21 cellular contexts compared by ENCODE assay signal in genomic region chr20:33899106-33899505, GRCh38.
A peak's percentile ranks its signal among the peaks of the same experiment; 100 is the strongest.
DNase-seq lines count a peak whose midpoint lies in the region; ATAC-seq, FAIRE-seq and TF ChIP-seq lines count a peak whose summit lies in the region.
"Had no signal": no experiment of that assay in that cellular context is flagged by ENCODE, and none has a peak within 500 bp of the region (broad histone marks: within the 10 kb centered on the region; RNA-seq: fewer than 3 reads in every experiment).

No MANE protein-coding gene starts in this region.

- TF ChIP-seq POLR2A in HepG2 (IDR thresholded peaks at IDR 0.05; ENCODE audit: insufficient read depth in 1 of 2, low read depth in 2 of 2, low read length in 2 of 2) (no peak), right lobe of liver (IDR thresholded peaks at IDR 0.05) (no peak)

- H3K27ac ChIP-seq in HepG2 (ENCODE audit: extremely low read length, insufficient read depth, low read length) (no peak overlapping the region), right lobe of liver (no peak overlapping the region), PC-3 (ENCODE audit: low read length) (no peak overlapping the region), neural progenitor cell (no peak overlapping the region)
- H3K27ac ChIP-seq: BLaER1, GM23248, HL-60 had no signal

- peaks cover 15% of the 10 kb centered on the region for H3K27me3 Mint-ChIP-seq in neural progenitor cell (ENCODE audit: insufficient read depth, low read depth)

- POLR2A ChIA-PET in HepG2 (lab: Yijun Ruan, JAX) (no interaction called here), PC-3 (lab: Charles Lee; ENCODE audit: unreplicated experiment) (no interaction called here)

- no peak overlapping the region for H3K4me3 ChIP-seq in HepG2 (replicated peaks in 1 of 3; ENCODE audit: insufficient read depth in 1 of 3, low read depth in 2 of 3, low read length in 3 of 3)
- no peak overlapping the region for H3K4me3 ChIP-seq in right lobe of liver
- H3K4me3 ChIP-seq in PC-3 (ENCODE audit: low read length) = no peak overlapping the region
- H3K4me3 ChIP-seq in neural progenitor cell = no peak overlapping the region
- H3K4me3 ChIP-seq: BLaER1, GM23248 had no signal

- no peak for TF ChIP-seq CTCF in HepG2 (CRISPR knock-in tag; IDR thresholded peaks at IDR 0.05)
- TF ChIP-seq CTCF in right lobe of liver (IDR thresholded peaks at IDR 0.05) = no peak
- no peak for TF ChIP-seq CTCF in PC-3 (conservative IDR thresholded peaks at IDR 0.05; ENCODE audit: low read depth, low read length)
- no peak for TF ChIP-seq CTCF in neural progenitor cell (IDR thresholded peaks at IDR 0.05)

- intact Hi-C loops in HepG2 (cut with micrococcal nuclease; ENCODE audit: unreplicated experiment) = no loop called here
- intact Hi-C loops in right lobe of liver (cut with DNase I) = no loop called here
- intact Hi-C loops in PC-3 (cut with micrococcal nuclease) = no loop called here

- H3K9me3 Mint-ChIP-seq in neural progenitor cell = no peaks in the 10 kb centered on the region

- no peak for FAIRE-seq in HepG2 (lab: Jason Lieb, UNC)
- FAIRE-seq: GM12892, GM18507, H54 had no signal

- CTCF ChIA-PET in HepG2 (lab: Yijun Ruan, JAX; ENCODE audit: low intra/inter-chr PET ratio, low total read pairs) (no interaction called here), PC-3 (lab: Charles Lee) (no interaction called here)

- TF ChIP-seq EP300 in HepG2 (IDR thresholded peaks at IDR 0.05; ENCODE audit: low read depth in 2 of 2, low read length in 2 of 2) (no peak), HepG2 (CRISPR knock-in tag; IDR thresholded peaks at IDR 0.05; ENCODE audit: borderline replicate concordance) (no peak)

- H2AFZ ChIP-seq in HepG2 (ENCODE audit: low read length) (no peak overlapping the region), PC-3 (ENCODE audit: low read length) (no peak overlapping the region), neural progenitor cell (replicated peaks) (no peak overlapping the region)
- H2AFZ ChIP-seq: GM23248 had no signal

- peaks cover 23% of the 10 kb centered on the region for H3K4me1 Mint-ChIP-seq in neural progenitor cell
- H3K4me1 Mint-ChIP-seq: CD14-positive monocyte; CD4-positive, alpha-beta memory T cell had no signal

- H3K9me2 ChIP-seq in PC-3 (replicated peaks; ENCODE audit: low read length) = no peaks in the 10 kb centered on the region

- H3K9me3 ChIP-seq in HepG2 (ENCODE audit: low read length) (no peaks in the 10 kb centered on the region), right lobe of liver (no peaks in the 10 kb centered on the region), PC-3 (ENCODE audit: low read length) (no peaks in the 10 kb centered on the region), neural progenitor cell (ENCODE audit: low read depth) (no peaks in the 10 kb centered on the region)
- H3K9me3 ChIP-seq: BLaER1 had no signal

- H3K36me3 Mint-ChIP-seq in neural progenitor cell = no peaks in the 10 kb centered on the region
- H3K36me3 Mint-ChIP-seq: CD14-positive monocyte had no signal

- H3K9ac ChIP-seq in HepG2 (ENCODE audit: insufficient read depth, low read depth, low read length) (no peak overlapping the region), PC-3 (ENCODE audit: low read length) (no peak overlapping the region), neural progenitor cell (no peak overlapping the region)
- H3K9ac ChIP-seq: BLaER1, GM23248 had no signal

- peaks cover 31% of the 10 kb centered on the region for H3K4me1 ChIP-seq in HepG2 (ENCODE audit: insufficient read depth, low read length)
- no peaks in the 10 kb centered on the region for H3K4me1 ChIP-seq in right lobe of liver
- no peaks in the 10 kb centered on the region for H3K4me1 ChIP-seq in PC-3 (ENCODE audit: insufficient read depth, low read length)
- H3K4me1 ChIP-seq in neural progenitor cell = peaks cover 16% of the 10 kb centered on the region

- peak overlapping the region; percentile 91 for H3K27ac Mint-ChIP-seq in neural progenitor cell
- H3K27ac Mint-ChIP-seq: CD14-positive monocyte; CD4-positive, alpha-beta memory T cell had no signal

- H3K4me3 Mint-ChIP-seq in neural progenitor cell = no peak overlapping the region
- H3K4me3 Mint-ChIP-seq: CD14-positive monocyte; CD4-positive, alpha-beta memory T cell had no signal

- H3F3A ChIP-seq in PC-3 (ENCODE audit: low read length, unreplicated experiment) = no peaks in the 10 kb centered on the region
- peaks cover 25% of the 10 kb centered on the region for H3F3A ChIP-seq in neural progenitor cell (ENCODE audit: low read depth)

- in situ Hi-C loops in HepG2 (cut with HindIII; ENCODE audit: extremely low pct_ligation_motif_present, low pct_unique_long_range_greater_than_20kb) = no loop called here

- DNase-seq in HepG2 (ENCODE audit: low spot score) = no peak
- no peak for DNase-seq in right lobe of liver
- no peak for DNase-seq in PC-3
- no peak for DNase-seq in neural progenitor cell (ENCODE audit: low spot score)
- no peak for DNase-seq in SW480 (ENCODE audit: low spot score)
- no peak for DNase-seq in hypothalamus (lab: John Stamatoyannopoulos, UW)
- DNase-seq in NCI-H2029 (lab: John Stamatoyannopoulos, UW) = no peak
- DNase-seq: 8988T; CD4-positive, alpha-beta memory T cell; DMS153; DMS79; GDM1; GM23248; HCEC 1CT had no signal

- WGBS in HepG2 (ENCODE audit: low lambda C conversion rate) = 43% methylated on average over 7 of the region's 7 CpGs
- WGBS in right lobe of liver (ENCODE audit: insufficient coverage, low coverage, low lambda C conversion rate, missing lambda C conversion rate) = 72% methylated on average over 5 of the region's 7 CpGs

- BruUV-seq in HepG2 (replicated peaks; lab: Mats Ljungman, UMichigan) = no TSS peak
- BruUV-seq in PC-3 (replicated peaks; lab: Mats Ljungman, UMichigan) = no TSS peak

- H3K79me2 ChIP-seq in HepG2 (ENCODE audit: insufficient read depth, low read length) = no peaks in the 10 kb centered on the region
- H3K79me2 ChIP-seq in PC-3 (ENCODE audit: low read length) = no peaks in the 10 kb centered on the region
- H3K79me2 ChIP-seq in neural progenitor cell (ENCODE audit: low read depth) = no peaks in the 10 kb centered on the region

- H3K4me2 ChIP-seq in HepG2 (ENCODE audit: low read depth, low read length) = no peak overlapping the region
- no peak overlapping the region for H3K4me2 ChIP-seq in PC-3 (ENCODE audit: low read length)
- H3K4me2 ChIP-seq in neural progenitor cell = no peak overlapping the region
- H3K4me2 ChIP-seq: BLaER1 had no signal

- ATAC-seq in HepG2 (no peak; the same call in 2 of the 3 replicates), right lobe of liver (no peak), PC-3 (0 out of 2 replicates have a peak, but pooled peaks have one; percentile 18), HG03469 (IDR thresholded peaks at IDR 0.05; ENCODE audit: unreplicated experiment) (no peak)

- no peak for TF ChIP-seq RAD21 in HepG2 (CRISPR knock-in tag; IDR thresholded peaks at IDR 0.05)

- H4K20me1 ChIP-seq in HepG2 (ENCODE audit: insufficient read depth, low read length) (no peaks in the 10 kb centered on the region), PC-3 (ENCODE audit: low read length) (no peaks in the 10 kb centered on the region), neural progenitor cell (ENCODE audit: low read depth) (no peaks in the 10 kb centered on the region)
- H4K20me1 ChIP-seq: BLaER1 had no signal

- 0 out of 5 replicates have a peak, but pooled peaks cover 0 to 11% of the 10 kb centered on the region in 2 experiments for H3K27me3 ChIP-seq in HepG2 (ENCODE audit: control insufficient read depth in 1 of 2, insufficient read depth in 2 of 2, low read length in 2 of 2)
- H3K27me3 ChIP-seq in right lobe of liver = no peaks in the 10 kb centered on the region
- H3K27me3 ChIP-seq in PC-3 (ENCODE audit: low read length) = peaks cover 8% of the 10 kb centered on the region; the same call in 1 of the 2 replicates
- no peaks in the 10 kb centered on the region for H3K27me3 ChIP-seq in neural progenitor cell
- H3K27me3 ChIP-seq: BLaER1 had no signal

- no peaks in the 10 kb centered on the region for H3K36me3 ChIP-seq in HepG2 (replicated peaks in 1 of 2; ENCODE audit: control insufficient read depth in 1 of 2, insufficient read depth in 2 of 2, low read length in 2 of 2)
- no peaks in the 10 kb centered on the region for H3K36me3 ChIP-seq in right lobe of liver
- H3K36me3 ChIP-seq in PC-3 (ENCODE audit: low read depth, low read length) = no peaks in the 10 kb centered on the region
- no peaks in the 10 kb centered on the region for H3K36me3 ChIP-seq in neural progenitor cell
- H3K36me3 ChIP-seq: BLaER1 had no signal

TF ChIP-seq in HepG2, 621 proteins besides CTCF, POLR2A, EP300 and RAD21:
- TF ChIP-seq ZNF768 (CRISPR knock-in tag; IDR thresholded peaks at IDR 0.05) (peak; percentile 42; the same call in 1 of the 2 replicates), JDP2 (CRISPR knock-in tag; IDR thresholded peaks at IDR 0.05; ENCODE audit: borderline replicate concordance) (no peak)
TF ChIP-seq in HepG2: peak in this region for 1.
